14 cellular contexts compared by ENCODE assay signal in the genomic region with DNA sequence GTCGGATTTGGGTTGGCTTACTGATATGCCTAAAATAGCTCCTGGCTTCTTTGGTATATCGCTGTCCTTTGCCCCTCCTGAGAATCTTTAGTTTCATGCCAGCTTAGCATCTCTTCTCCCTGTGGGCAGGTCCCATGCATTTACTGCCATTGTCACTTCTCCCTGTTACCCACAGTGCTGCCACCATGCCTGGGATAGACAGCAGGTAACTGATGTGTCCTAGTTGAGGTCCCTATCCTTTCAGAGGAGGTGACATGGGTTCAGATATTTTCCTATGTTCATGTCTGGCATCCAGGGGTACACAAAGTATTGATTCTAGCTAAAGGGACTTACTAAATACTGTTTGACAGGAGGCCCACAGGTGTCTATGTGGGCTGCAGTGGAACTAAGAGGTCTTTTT. TPM values are rescaled to one million over a fixed set of nuclear protein-coding genes. Genes with fewer than 3 reads are reported as not detected.
DNase-seq lines count a peak whose midpoint lies in the region; ATAC-seq and TF ChIP-seq lines count a peak whose summit lies in the region.
"Had no signal": no experiment of that assay in that cellular context is flagged by ENCODE, and none has a peak within 500 bp of the region (broad histone marks: within the 10 kb centered on the region; RNA-seq: fewer than 3 reads in every experiment).

No MANE protein-coding gene starts in this region.

- no peak for TF ChIP-seq EP300 in tibial nerve (IDR thresholded peaks at IDR 0.05)

- TF ChIP-seq POLR2A in tibial nerve (IDR thresholded peaks at IDR 0.05), result no peak

- H3K4me1 ChIP-seq in mesenchymal stem cell (ENCODE audit: control insufficient read depth, insufficient read depth, low read depth, low read length) (no peaks in the 10 kb centered on the region), subcutaneous abdominal adipose tissue (ENCODE audit: control insufficient read depth in 5 of 5, insufficient read depth in 5 of 5, low read length in 5 of 5) (peaks cover 12 to 90% (median 82%) of the 10 kb centered on the region in 5 donors), tibial nerve (peaks cover 0 to 96% (median 63%) of the 10 kb centered on the region in 4 donors)

- H3K4me2 ChIP-seq in mesenchymal stem cell (ENCODE audit: low read length, poor library complexity, severe bottlenecking), result no peak overlapping the region

- 100% methylated on average over 2 of the region's 2 CpGs for WGBS in mesenchymal stem cell
- 45 to 46% methylated on average over 2 of the region's 2 CpGs for WGBS in tibial nerve, 2 donors

- no peak for DNase-seq in HFFc6
- no peak for DNase-seq in WERI-Rb-1
- no peak for DNase-seq in mesenchymal stem cell
- no peak for DNase-seq in tibial nerve (ENCODE audit: low spot score in 2 of 2)
- DNase-seq in ecto neural progenitor cell (ENCODE audit: low spot score), result no peak
- DNase-seq: AML-193, Calu3, KBM-7, NCI-H1048, NCI-H146, NCI-H2081 treated with DMSO at 0.1 percent for 48 hours had no signal

- no peak overlapping the region for H3K14ac ChIP-seq in mesenchymal stem cell (ENCODE audit: low read length in 2 of 2)

- peak overlapping the region; percentile 24 for H3K9ac ChIP-seq in mesenchymal stem cell (ENCODE audit: low read length)
- H3K9ac ChIP-seq in subcutaneous abdominal adipose tissue (ENCODE audit: low read length in 5 of 5), result peak overlapping the region in 1 of 5 donors; percentile 27

- H3K36me3 ChIP-seq in WERI-Rb-1, result no peaks in the 10 kb centered on the region
- peaks cover 0 to 68% of the 10 kb centered on the region in 2 experiments for H3K36me3 ChIP-seq in mesenchymal stem cell (ENCODE audit: control insufficient read depth in 1 of 2, insufficient read depth in 2 of 2, low read depth in 1 of 2, low read length in 2 of 2)
- H3K36me3 ChIP-seq in subcutaneous abdominal adipose tissue (ENCODE audit: control insufficient read depth in 5 of 5, insufficient read depth in 5 of 5, low read length in 5 of 5), result peaks cover 0 to 35% (median 15%) of the 10 kb centered on the region in 5 donors
- H3K36me3 ChIP-seq in tibial nerve, result peaks cover 0 to 24% (median 0%) of the 10 kb centered on the region in 3 donors

- H3K27ac ChIP-seq in WERI-Rb-1 (peak overlapping the region; percentile 66), mesenchymal stem cell (ENCODE audit: low read length, poor library complexity, severe bottlenecking) (no peak overlapping the region), subcutaneous abdominal adipose tissue (ENCODE audit: low read depth, low read length) (peak overlapping the region; percentile 73), tibial nerve (peak overlapping the region in 2 of 4 donors; percentile 52 to 77)

- H2BK5ac ChIP-seq in mesenchymal stem cell (ENCODE audit: low read depth, low read length, poor library complexity, severe bottlenecking), result no peak overlapping the region

- peaks cover 3% of the 10 kb centered on the region for H3K27me3 Mint-ChIP-seq in HFFc6 (ENCODE audit: insufficient read depth)

- H3K9me3 Mint-ChIP-seq in HFFc6, result no peaks in the 10 kb centered on the region
- H3K9me3 Mint-ChIP-seq: H9 had no signal

- no peak overlapping the region for H2BK12ac ChIP-seq in mesenchymal stem cell (ENCODE audit: low read length in 2 of 2)

- H2AFZ ChIP-seq in mesenchymal stem cell (ENCODE audit: low read depth, low read length), result no peak overlapping the region

- ATAC-seq in HG02763 (IDR thresholded peaks at IDR 0.05; ENCODE audit: unreplicated experiment), result no peak

- H2AK5ac ChIP-seq in mesenchymal stem cell (ENCODE audit: low read length, severe bottlenecking), result no peak overlapping the region

- 0 out of 2 replicates have a peak overlapping the region, but pooled peaks have one; percentile 22 for H3K27ac Mint-ChIP-seq in HFFc6

- H4K91ac ChIP-seq in mesenchymal stem cell (ENCODE audit: low read length), result no peak overlapping the region

- H3K9me3 ChIP-seq in WERI-Rb-1 (ENCODE audit: severe bottlenecking) (no peaks in the 10 kb centered on the region), mesenchymal stem cell (ENCODE audit: control insufficient read depth, low read length) (no peaks in the 10 kb centered on the region), subcutaneous abdominal adipose tissue (ENCODE audit: control insufficient read depth in 5 of 5, low read length in 5 of 5) (no peaks in the 10 kb centered on the region), tibial nerve (no peaks in the 10 kb centered on the region)

- H3K4me3 ChIP-seq in WERI-Rb-1 (ENCODE audit: low read depth, low read length) (peak overlapping the region; percentile 27), mesenchymal stem cell (ENCODE audit: insufficient read depth in 1 of 2, low read depth in 1 of 2, low read length in 2 of 2) (no peak overlapping the region), subcutaneous abdominal adipose tissue (ENCODE audit: low read depth in 1 of 5, low read length in 5 of 5) (peak overlapping the region in 1 of 5 donors; percentile 22), tibial nerve (no peak overlapping the region)

- peaks cover 34% of the 10 kb centered on the region for H3K36me3 Mint-ChIP-seq in HFFc6 (ENCODE audit: low read depth)

- H3K27me3 ChIP-seq in WERI-Rb-1 (ENCODE audit: insufficient read depth, low read depth, severe bottlenecking) (no peaks in the 10 kb centered on the region), mesenchymal stem cell (ENCODE audit: control insufficient read depth in 1 of 2, insufficient read depth in 1 of 2, low read length in 2 of 2) (no peaks in the 10 kb centered on the region), subcutaneous abdominal adipose tissue (ENCODE audit: control insufficient read depth in 5 of 5, insufficient read depth in 4 of 5, low read length in 5 of 5) (no peaks in the 10 kb centered on the region), tibial nerve (no peaks in the 10 kb centered on the region)

- H3K4me3 Mint-ChIP-seq in HFFc6, result no peak overlapping the region

- H3K79me1 ChIP-seq in mesenchymal stem cell (replicated peaks; ENCODE audit: low read length, poor library complexity, severe bottlenecking), result no peaks in the 10 kb centered on the region

- no peak overlapping the region for H2BK15ac ChIP-seq in mesenchymal stem cell (ENCODE audit: low read depth, poor library complexity, severe bottlenecking)

- H2BK120ac ChIP-seq in mesenchymal stem cell (ENCODE audit: low read depth, low read length), result no peak overlapping the region

- H3K4ac ChIP-seq in mesenchymal stem cell (ENCODE audit: low read depth in 1 of 2, low read length in 2 of 2), result no peak overlapping the region

- peaks cover 83% of the 10 kb centered on the region for H3K4me1 Mint-ChIP-seq in HFFc6 (ENCODE audit: low read depth)

- H3K23ac ChIP-seq in mesenchymal stem cell (ENCODE audit: low read length in 2 of 2), result no peak overlapping the region

- no peak for TF ChIP-seq CTCF in HFFc6 (IDR thresholded peaks at IDR 0.05)
- TF ChIP-seq CTCF in WERI-Rb-1 (IDR thresholded peaks at IDR 0.05; ENCODE audit: low read depth, low read length), result no peak
- no peak for TF ChIP-seq CTCF in tibial nerve (IDR thresholded peaks at IDR 0.05)

- no peak overlapping the region for H3K18ac ChIP-seq in mesenchymal stem cell (ENCODE audit: low read depth in 1 of 2, low read length in 2 of 2)

- no peak overlapping the region for H4K8ac ChIP-seq in mesenchymal stem cell (ENCODE audit: low read length)

RNA-seq across cellular contexts. Expression of a gene that starts 8.3 kb away (rescaled TPM):
- 100 to 1,000 TPM; 303 to 525 (median 354) TPM for total RNA-seq in HFFc6 (2021; fragmentation: NEBNext Ultra II Directional; extraction: Animal tissue kit (Norgen Biotek cat#: 25700))
- 319 TPM for polyA plus RNA-seq in mesenchymal stem cell (2013, experiment 1 of 2)
- 317 TPM for polyA plus RNA-seq in mesenchymal stem cell (2013, experiment 2 of 2)
- 1,000 to 10,000 TPM in 1 of 4 donors, 100 to 1,000 TPM in 3; 300 to 1,106 (median 939) TPM for total RNA-seq in tibial nerve
